ENCODE assay signal across 13 cellular contexts in genomic region chr21:43332872-43333300, GRCh38.
A peak's percentile ranks its signal among the peaks of the same experiment; 100 is the strongest.
DNase-seq lines count a peak whose midpoint lies in the region; ATAC-seq and TF ChIP-seq lines count a peak whose summit lies in the region.
"Had no signal": no experiment of that assay in that cellular context is flagged by ENCODE, and none has a peak within 500 bp of the region (broad histone marks: within the 10 kb centered on the region; RNA-seq: fewer than 3 reads in every experiment).

No MANE protein-coding gene starts in this region.

- H3K9me3 ChIP-seq in neuron (ENCODE audit: low read length), result peaks cover 1% of the 10 kb centered on the region
- H3K9me3 ChIP-seq: Peyer's patch had no signal

- ATAC-seq in HG03460 (IDR thresholded peaks at IDR 0.05; ENCODE audit: unreplicated experiment) (no peak), omental fat pad (ENCODE audit: low FRiP score) (no peak)
- ATAC-seq: GM12878 had no signal

- H3K4me3 ChIP-seq in AG04449 (ENCODE audit: low read depth, low read length), result peak overlapping the region; percentile 45
- H3K4me3 ChIP-seq in fibroblast of mammary gland (ENCODE audit: control insufficient read depth, low read depth, low read length), result no peak overlapping the region
- H3K4me3 ChIP-seq in neuron (ENCODE audit: low read length), result peak overlapping the region; percentile 17
- H3K4me3 ChIP-seq: GM12878, Peyer's patch had no signal

- DNase-seq in AG04449 (ENCODE audit: low read depth, low spot score) (no peak), RWPE1 (ENCODE audit: low spot score) (no peak), fibroblast of mammary gland (ENCODE audit: low read depth) (peak; percentile 18), SW480 (ENCODE audit: low spot score) (no peak), DMS79 treated with DMSO at 0.1 percent for 48 hours (lab: John Stamatoyannopoulos, UW) (no peak), omental fat pad (ENCODE audit: low spot score) (no peak)
- DNase-seq: activated CD4-positive, alpha-beta memory T cell treated with anti-CD3 and anti-CD28 coated beads for 36 hours; CD4-positive, CD25-positive, alpha-beta regulatory T cell; NCI-H1105 treated with DMSO at 0.1 percent for 48 hours; Peyer's patch had no signal

- POLR2A ChIA-PET in AG04449 (lab: Yijun Ruan, JAX), result interaction anchor here (1.0 kb wide), 1 partner anchor 312 kb away, joined by 3 read pairs; no protein-coding TSS in a partner anchor
- POLR2A ChIA-PET in RWPE1 (lab: Yijun Ruan, JAX; ENCODE audit: low non-redundant PET), result interaction anchor here (0.7 to 1.2 kb wide), 2 partner anchors 40 to 139 kb away, joined by 3 read pairs; no protein-coding TSS in a partner anchor

- no peaks in the 10 kb centered on the region for H3K27me3 ChIP-seq in neuron (ENCODE audit: insufficient read depth, low read length)
- H3K27me3 ChIP-seq: Peyer's patch had no signal

- peak overlapping the region; percentile 15 for H2AFZ ChIP-seq in neuron (ENCODE audit: low read depth, low read length)

- peak overlapping the region; percentile 97 for H3K27ac ChIP-seq in RWPE1

- H3K36me3 ChIP-seq in neuron (ENCODE audit: insufficient read depth, low read length), result no peaks in the 10 kb centered on the region
- H3K36me3 ChIP-seq: Peyer's patch had no signal

- peaks cover 35% of the 10 kb centered on the region for H3K4me1 ChIP-seq in neuron (ENCODE audit: insufficient read depth, low read length)

- CTCF ChIA-PET in AG04449 (lab: Yijun Ruan, JAX) (interaction anchor here (0.6 kb wide), 1 partner anchor 281 kb away, joined by 3 read pairs; no protein-coding TSS in a partner anchor), RWPE1 (lab: Yijun Ruan, JAX) (no interaction called here)

- no peak for TF ChIP-seq CTCF in AG04449 (IDR thresholded peaks at IDR 0.05; ENCODE audit: insufficient read depth, low read length, missing control alignments)
- no peak for TF ChIP-seq CTCF in RWPE1 (conservative IDR thresholded peaks at IDR 0.05; ENCODE audit: low read depth)
- TF ChIP-seq CTCF in fibroblast of mammary gland (conservative IDR thresholded peaks at IDR 0.05; ENCODE audit: control insufficient read depth, insufficient read depth, low read depth, low read length), result no peak
- no peak for TF ChIP-seq CTCF in omental fat pad (IDR thresholded peaks at IDR 0.05)
